ENCODE assay signal across 25 cellular contexts in genomic region chr9:92300935-92301334, GRCh38.
"Had no signal": no experiment of that assay in that cellular context is flagged by ENCODE, and none has a peak within 500 bp of the region (broad histone marks: within the 10 kb centered on the region; RNA-seq: fewer than 3 reads in every experiment).

No MANE protein-coding gene starts in this region.

- H3K27ac ChIP-seq: gastroesophageal sphincter, heart left ventricle, hepatocyte, neural progenitor cell, parathyroid adenoma, stomach, tibial artery had no signal

- H3K4me2 ChIP-seq: hepatocyte, neural progenitor cell, smooth muscle cell had no signal

- H3K4me3 ChIP-seq: dorsolateral prefrontal cortex, gastroesophageal sphincter, heart left ventricle, hepatocyte, lung, neural progenitor cell, smooth muscle cell, stomach, testis, tibial artery had no signal

- H2AFZ ChIP-seq: hepatocyte, neural progenitor cell, parathyroid adenoma had no signal

- DNase-seq: dorsolateral prefrontal cortex; effector CD4-positive, alpha-beta T cell; foreskin fibroblast; heart left ventricle; kidney; stimulated activated CD4-positive, alpha-beta T cell treated with anti-CD3 and anti-CD28 coated beads, Interleukin-12 subunit alpha, Interleukin-12 subunit beta, amount 100 ng/mL, for 4 hours; stimulated activated CD4-positive, alpha-beta T cell treated with anti-CD3 and anti-CD28 coated beads, Interleukin-1b, Interleukin-23, amount 100 ng/mL, for 48 hours; stimulated activated CD4-positive, alpha-beta T cell treated with anti-CD3 and anti-CD28 coated beads, Interleukin-4, amount 100 ng/mL, for 1 hour; stimulated activated CD8-positive, alpha-beta memory T cell treated with anti-CD3 and anti-CD28 coated beads, Interleukin-4, amount 100 ng/mL, for 48 hours; stimulated activated naive CD4-positive, alpha-beta T cell treated with Interleukin-2 at 50 U/mL for 16 hours; stomach; testis; tibial artery had no signal

- H3K27ac Mint-ChIP-seq: natural killer cell treated with Interleukin-12 subunit alpha and Interleukin-12 subunit beta and Interleukin-15 and Interleukin-18, amount 100 ng/mL, for 72 hours; neural progenitor cell; progenitor cell of endocrine pancreas; type B pancreatic cell had no signal

- H3K27me3 Mint-ChIP-seq: memory B cell; natural killer cell treated with Interleukin-12 subunit alpha and Interleukin-12 subunit beta and Interleukin-15 and Interleukin-18, amount 100 ng/mL, for 72 hours; progenitor cell of endocrine pancreas; type B pancreatic cell had no signal

- H3K4me3 Mint-ChIP-seq: memory B cell; natural killer cell treated with Interleukin-12 subunit alpha and Interleukin-12 subunit beta and Interleukin-15 and Interleukin-18, amount 100 ng/mL, for 72 hours; neural progenitor cell; type B pancreatic cell had no signal

- H3K27me3 ChIP-seq: dorsolateral prefrontal cortex, gastroesophageal sphincter, heart left ventricle, hepatocyte, neural progenitor cell, stomach, testis, tibial artery had no signal

- H3K4me1 ChIP-seq: gastroesophageal sphincter, neural progenitor cell, parathyroid adenoma, testis, tibial artery had no signal

- H3K4me1 Mint-ChIP-seq: neural progenitor cell had no signal

- H3K79me2 ChIP-seq: hepatocyte, parathyroid adenoma had no signal

- H3K9me3 Mint-ChIP-seq: natural killer cell treated with Interleukin-12 subunit alpha and Interleukin-12 subunit beta and Interleukin-15 and Interleukin-18, amount 100 ng/mL, for 72 hours; neural progenitor cell; type B pancreatic cell had no signal

- H3K9ac ChIP-seq: neural progenitor cell, parathyroid adenoma had no signal

- ATAC-seq: gastroesophageal sphincter; heart left ventricle; left lobe of liver; natural killer cell treated with Interleukin-12 subunit alpha and Interleukin-12 subunit beta and Interleukin-15 and Interleukin-18, amount 100 ng/mL, for 72 hours; sciatic nerve had no signal

- H3K9me3 ChIP-seq: gastroesophageal sphincter, heart left ventricle, stomach, testis, tibial artery had no signal
